26 cellular contexts compared by ENCODE assay signal in the genomic region with DNA sequence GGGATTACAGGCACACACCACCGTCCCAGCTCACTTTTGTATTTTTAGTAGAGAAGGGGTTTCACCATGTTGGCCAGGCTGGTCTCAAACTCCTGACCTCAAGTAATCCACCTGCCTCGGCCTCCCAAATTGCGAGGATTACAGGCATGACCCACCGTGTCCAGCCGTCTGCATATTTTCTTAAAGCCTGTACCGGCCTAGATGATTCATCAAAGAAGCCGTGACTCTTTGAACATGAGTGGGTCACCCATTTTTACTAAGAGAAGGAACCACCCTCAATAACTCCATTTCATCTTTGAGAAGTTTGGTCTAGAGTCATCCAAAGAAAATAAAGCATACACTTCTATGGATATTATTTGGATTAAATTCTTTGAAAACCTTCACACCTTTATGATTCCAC.
"Had no signal": no experiment of that assay in that cellular context is flagged by ENCODE, and none has a peak within 500 bp of the region (broad histone marks: within the 10 kb centered on the region; RNA-seq: fewer than 3 reads in every experiment).

No MANE protein-coding gene starts in this region.

- H3K4me2 ChIP-seq: hepatocyte had no signal

- H3K79me2 ChIP-seq: hepatocyte had no signal

- H3K4me1 Mint-ChIP-seq: naive thymus-derived CD4-positive, alpha-beta T cell; stimulated activated naive B cell treated with anti-CD40 and anti-IgM and Interleukin-4, amounts not matched to agents 10 μg/mL and 1 μg/mL and 100 μg/mL, for 72 hours had no signal

- H3K4me1 ChIP-seq: foreskin keratinocyte, gastroesophageal sphincter, heart left ventricle, left lung, tibial nerve had no signal

- H2AFZ ChIP-seq: hepatocyte had no signal

- H3K36me3 Mint-ChIP-seq: naive thymus-derived CD4-positive, alpha-beta T cell; stimulated activated naive B cell treated with anti-CD40 and anti-IgM and Interleukin-4, amounts not matched to agents 10 μg/mL and 1 μg/mL and 100 μg/mL, for 72 hours had no signal

- H3K9me3 ChIP-seq: left lung, ovary, sigmoid colon, thoracic aorta, upper lobe of left lung had no signal

- H3K4me3 Mint-ChIP-seq: naive thymus-derived CD4-positive, alpha-beta T cell; nephron; stimulated activated naive B cell treated with anti-CD40 and anti-IgM and Interleukin-4, amounts not matched to agents 10 μg/mL and 1 μg/mL and 100 μg/mL, for 72 hours; stimulated activated naive CD8-positive, alpha-beta T cell treated with anti-CD3 and anti-CD28 coated beads, Interleukin-15, Interleukin-2, amounts not matched to agents 100 ng/mL and 50 ng/mL, for 24 hours had no signal

- H3K36me3 ChIP-seq: gastroesophageal sphincter, heart left ventricle, left lung, ovary, sigmoid colon, thoracic aorta, tibial nerve, upper lobe of left lung had no signal

- H3K9me3 Mint-ChIP-seq: nephron; stimulated activated naive CD8-positive, alpha-beta T cell treated with anti-CD3 and anti-CD28 coated beads, Interleukin-15, Interleukin-2, amounts not matched to agents 100 ng/mL and 50 ng/mL, for 24 hours had no signal

- H3K27me3 Mint-ChIP-seq: stimulated activated naive B cell treated with anti-CD40 and anti-IgM and Interleukin-4, amounts not matched to agents 10 μg/mL and 1 μg/mL and 100 μg/mL, for 72 hours; stimulated activated naive CD8-positive, alpha-beta T cell treated with anti-CD3 and anti-CD28 coated beads, Interleukin-15, Interleukin-2, amounts not matched to agents 100 ng/mL and 50 ng/mL, for 24 hours had no signal

- H3K27ac ChIP-seq: foreskin keratinocyte, gastroesophageal sphincter, hepatocyte, left lung, ovary, sigmoid colon, thoracic aorta, tibial nerve, upper lobe of left lung had no signal

- H3K27me3 ChIP-seq: dorsolateral prefrontal cortex, foreskin keratinocyte, hepatocyte, left lung, ovary, sigmoid colon, upper lobe of left lung had no signal

- DNase-seq: cortex of kidney; dorsolateral prefrontal cortex; effector CD4-positive, alpha-beta T cell; foreskin keratinocyte; heart left ventricle; left cardiac atrium; left lung; mesendoderm; midbrain; naive thymus-derived CD4-positive, alpha-beta T cell; nucleus accumbens; ovary; right cardiac atrium; sigmoid colon; stimulated activated CD4-positive, alpha-beta T cell treated with anti-CD3 and anti-CD28 coated beads, Interleukin-15, amount 100 ng/mL, for 24 hours; stimulated activated CD4-positive, alpha-beta T cell treated with anti-CD3 and anti-CD28 coated beads, Interleukin-2, amount 100 ng/mL, for 48 hours; stimulated activated naive B cell treated with anti-CD40 and anti-IgM and Interleukin-4, amounts not matched to agents 10 μg/mL and 1 μg/mL and 100 μg/mL, for 72 hours; upper lobe of left lung had no signal

- H3K4me3 ChIP-seq: dorsolateral prefrontal cortex, gastroesophageal sphincter, heart left ventricle, hepatocyte, left lung, ovary, sigmoid colon, skin epidermis, thoracic aorta, tibial nerve, upper lobe of left lung had no signal

- H3K27ac Mint-ChIP-seq: naive thymus-derived CD4-positive, alpha-beta T cell; progenitor cell of endocrine pancreas; stimulated activated naive B cell treated with anti-CD40 and anti-IgM and Interleukin-4, amounts not matched to agents 10 μg/mL and 1 μg/mL and 100 μg/mL, for 72 hours; stimulated activated naive CD8-positive, alpha-beta T cell treated with anti-CD3 and anti-CD28 coated beads, Interleukin-15, Interleukin-2, amounts not matched to agents 100 ng/mL and 50 ng/mL, for 24 hours had no signal
